In the genomic region with DNA sequence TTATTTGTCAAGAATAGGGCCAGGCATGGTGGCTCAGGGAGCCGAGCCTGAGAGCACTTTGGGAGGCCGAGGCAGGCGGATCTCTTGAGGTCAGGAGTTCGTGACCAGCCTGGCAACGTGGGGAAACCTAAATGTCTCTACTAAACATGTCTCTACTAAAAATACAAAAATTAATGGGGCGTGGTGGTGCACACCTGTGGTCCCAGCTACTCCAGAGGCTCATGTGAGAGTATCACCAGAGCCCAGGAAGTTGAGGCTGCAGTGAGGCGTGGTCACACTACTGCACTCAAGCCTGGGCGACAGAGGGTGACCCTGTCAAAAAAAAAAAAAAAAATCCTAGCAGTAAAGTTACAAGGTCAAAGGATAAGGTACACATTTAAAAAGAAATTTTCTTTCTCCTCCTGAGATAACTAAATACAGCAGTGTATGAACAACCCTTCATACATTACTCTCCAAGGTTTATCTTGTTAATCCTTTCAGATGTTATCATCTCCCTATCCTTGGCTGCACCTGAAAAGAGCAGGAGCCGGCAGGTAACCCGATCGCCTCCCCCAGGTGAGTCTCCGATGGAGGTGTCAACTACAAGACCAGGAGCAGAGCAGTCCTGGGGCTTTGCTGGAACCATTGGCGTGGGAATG, we compare ENCODE assay signal across 8 cellular contexts.
DNase-seq lines count a peak whose midpoint lies in the region; ATAC-seq and TF ChIP-seq lines count a peak whose summit lies in the region.

No MANE protein-coding gene starts in this region.

- peaks cover 5% of the 10 kb centered on the region for H3K9me3 Mint-ChIP-seq in memory B cell

- no peaks in the 10 kb centered on the region for H3K27me3 ChIP-seq in ACC112 (ENCODE audit: insufficient read depth, low read length)

- H3K4me1 ChIP-seq in ACC112 (ENCODE audit: control insufficient read depth, insufficient read depth, low read length, unreplicated experiment) (peaks cover 6% of the 10 kb centered on the region), HEK293 (ENCODE audit: control insufficient read depth, insufficient read depth, low read length) (no peaks in the 10 kb centered on the region; the same call in 1 of the 2 replicates)

- TF ChIP-seq POLR2A in erythroblast (IDR thresholded peaks at IDR 0.05; ENCODE audit: low read length) = no peak

- TF ChIP-seq CTCF in HEK293 (tag by site-specific recombination; IDR thresholded peaks at IDR 0.05) (no peak), astrocyte of the spinal cord (IDR thresholded peaks at IDR 0.05; ENCODE audit: low read depth, low read length) (no peak)

- no peaks in the 10 kb centered on the region for H3K9me3 ChIP-seq in HEK293 (ENCODE audit: control insufficient read depth, insufficient read depth, low read depth, low read length)

- peak overlapping the region; percentile 92; the same call in 1 of the 2 replicates for H3K27ac ChIP-seq in ACC112 (ENCODE audit: low read depth, low read length)
- H3K27ac ChIP-seq in HEK293 (ENCODE audit: extremely low read depth, low read depth, low read length) = peak overlapping the region; percentile 99

- peaks cover 10% of the 10 kb centered on the region for H3K4me1 Mint-ChIP-seq in memory B cell

- H3K4me3 Mint-ChIP-seq in memory B cell = peak overlapping the region; percentile 97

- H3K36me3 Mint-ChIP-seq in memory B cell = peaks cover 3% of the 10 kb centered on the region

- H3K27me3 Mint-ChIP-seq in memory B cell = no peaks in the 10 kb centered on the region

- H2AFZ ChIP-seq in ACC112 (ENCODE audit: low read length, unreplicated experiment) = peak overlapping the region; percentile 83

- no peak overlapping the region for H3K27ac Mint-ChIP-seq in memory B cell

- CTCF ChIA-PET in HEK293 (lab: Yijun Ruan, JAX) = interaction anchor here (0.6 to 0.8 kb wide), 3 partner anchors 55 to 213 kb away, joined by 3 to 4 read pairs (median 3); no protein-coding TSS in a partner anchor

- POLR2A ChIA-PET in HEK293 (lab: Yijun Ruan, JAX) = interaction anchor here (1.5 kb wide), 1 partner anchor 110 kb away, joined by 8 read pairs; no protein-coding TSS in a partner anchor

- H3K36me3 ChIP-seq in ACC112 (ENCODE audit: insufficient read depth, low read length) (no peaks in the 10 kb centered on the region), HEK293 (ENCODE audit: control insufficient read depth in 2 of 2, insufficient read depth in 1 of 2, low read length in 2 of 2) (no peaks in the 10 kb centered on the region)

- DNase-seq in astrocyte of the spinal cord (ENCODE audit: low read depth, low spot score) (no peak), memory B cell (ENCODE audit: low spot score in 2 of 2) (no peak), HPDE6-E6E7 (ENCODE audit: extremely low spot score) (no peak), erythroblast (lab: John Stamatoyannopoulos, UW) (no peak)

- peaks cover 22% of the 10 kb centered on the region for H3K79me2 ChIP-seq in ACC112 (ENCODE audit: control insufficient read depth, insufficient read depth, low read length, unreplicated experiment)

- H3K4me3 ChIP-seq in ACC112 (ENCODE audit: low read depth, low read length) (peak overlapping the region; percentile 99), HEK293 (ENCODE audit: low read depth, low read length) (peak overlapping the region; percentile 83), astrocyte of the spinal cord (ENCODE audit: low read depth, low read length) (peak overlapping the region; percentile 78)

- in situ Hi-C loops in astrocyte of the spinal cord (cut with HindIII; ENCODE audit: low sequenced_read_pairs) = no loop called here

- ATAC-seq in memory B cell (ENCODE audit: low read depth) (peak; percentile 8), GM21825 (IDR thresholded peaks at IDR 0.05; ENCODE audit: unreplicated experiment) (no peak), GM21360 (IDR thresholded peaks at IDR 0.05; ENCODE audit: unreplicated experiment) (no peak)

TF ChIP-seq in HEK293, 187 proteins besides CTCF, POLR2A, EP300 and RAD21:
- TF ChIP-seq ZNF394 (tag by site-specific recombination; IDR thresholded peaks at IDR 0.05; ENCODE audit: borderline replicate concordance) (peak; percentile 52; the same call in 1 of the 2 replicates), KLF9 (tag by site-specific recombination; IDR thresholded peaks at IDR 0.05; ENCODE audit: low read depth) (no peak)
